ENCODE assay signal across 8 cellular contexts in the genomic region with DNA sequence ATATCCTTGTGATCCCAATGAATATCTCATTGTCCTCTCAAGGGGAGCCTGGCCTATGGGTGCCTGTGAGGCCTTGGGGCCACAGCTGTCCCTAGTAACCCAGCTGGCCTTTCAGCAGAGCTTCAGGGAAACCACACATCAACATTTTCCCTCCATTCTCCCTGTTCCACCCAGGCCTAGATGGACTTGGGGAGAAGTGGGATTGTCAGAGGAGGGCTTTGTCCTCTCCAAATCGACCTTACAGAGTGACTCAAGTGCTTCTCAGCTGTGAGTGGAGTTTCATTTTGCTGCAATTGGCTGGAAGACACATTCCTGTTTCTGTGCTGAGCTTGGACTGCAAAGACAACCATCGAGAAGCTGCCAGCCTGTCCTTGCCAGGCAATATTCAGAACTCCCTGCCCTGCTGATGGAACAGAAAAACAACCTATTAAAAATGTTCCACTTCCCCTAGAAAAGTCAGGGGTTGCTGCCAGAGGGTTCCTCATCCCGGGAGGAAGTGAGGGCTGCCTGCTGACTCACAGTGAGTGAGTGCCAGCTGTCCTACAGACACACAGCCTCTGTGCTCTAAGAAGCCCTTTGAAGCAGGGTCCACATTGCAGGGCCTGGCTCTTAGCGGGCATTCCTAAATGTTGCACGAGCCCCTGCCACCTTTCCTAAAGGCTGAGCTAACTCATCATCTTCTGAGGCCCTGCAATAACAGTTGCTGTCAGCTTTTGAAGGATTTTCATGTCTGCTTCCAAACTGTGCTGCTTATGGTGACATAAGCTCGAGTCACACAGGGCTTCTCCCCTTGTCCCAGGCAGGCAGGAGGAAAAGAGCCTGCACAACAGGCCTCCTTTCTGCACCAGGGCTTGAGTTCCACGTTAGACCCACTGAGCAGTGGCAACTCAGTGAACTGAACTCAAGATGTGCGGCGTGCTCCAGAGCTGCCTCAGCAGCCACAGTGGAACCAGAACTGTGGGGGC. TPM values are rescaled to one million over a fixed set of nuclear protein-coding genes. Genes with fewer than 3 reads are reported as not detected.
DNase-seq lines count a peak whose midpoint lies in the region; ATAC-seq and TF ChIP-seq lines count a peak whose summit lies in the region.

No MANE protein-coding gene starts in this region.

- H3K4me1 Mint-ChIP-seq in MCF 10A (ENCODE audit: insufficient read depth, unreplicated experiment) (no peaks in the 10 kb centered on the region), natural killer cell (no peaks in the 10 kb centered on the region)

- no peak overlapping the region for H3K4me3 ChIP-seq in BLaER1
- no peak overlapping the region for H3K4me3 ChIP-seq in MG63
- no peak overlapping the region for H3K4me3 ChIP-seq in kidney epithelial cell (ENCODE audit: low read depth, low read length)

- no peak overlapping the region for H3K4me3 Mint-ChIP-seq in MCF 10A (ENCODE audit: unreplicated experiment)
- H3K4me3 Mint-ChIP-seq in natural killer cell = no peak overlapping the region

- peak overlapping the region; percentile 72 for H3K27ac Mint-ChIP-seq in MCF 10A (ENCODE audit: low read depth, unreplicated experiment)
- H3K27ac Mint-ChIP-seq in natural killer cell = no peak overlapping the region

- intact Hi-C loops in MCF 10A (cut with micrococcal nuclease) (no loop called here), natural killer cell (cut with micrococcal nuclease) (no loop called here)

- POLR2A ChIA-PET in MCF 10A (lab: Yijun Ruan, JAX) = interaction anchor here (0.7 to 1.5 kb wide), 7 partner anchors 9 to 408 kb away, joined by 3 to 5 read pairs (median 4); partner anchors contain the start of genes STMP1 and WDR91

- peak overlapping the region; percentile 41 for H3K4me2 ChIP-seq in BLaER1

- ATAC-seq in natural killer cell = no peak

- H3K27me3 ChIP-seq in BLaER1 (no peaks in the 10 kb centered on the region), MG63 (no peaks in the 10 kb centered on the region), kidney epithelial cell (ENCODE audit: control insufficient read depth, insufficient read depth, low read length) (no peaks in the 10 kb centered on the region)

- BruUV-seq in MCF 10A (replicated peaks; lab: Mats Ljungman, UMichigan) = no TSS peak

- H3K36me3 Mint-ChIP-seq in MCF 10A (ENCODE audit: insufficient read depth, unreplicated experiment) (peaks cover 4% of the 10 kb centered on the region), natural killer cell (no peaks in the 10 kb centered on the region)

- H3K27ac ChIP-seq in BLaER1 (0 out of 2 replicates have a peak overlapping the region, but pooled peaks have one; percentile 0), substantia nigra (ENCODE audit: low read depth, low read length, poor library complexity, severe bottlenecking) (peak overlapping the region; percentile 98)

- CTCF ChIA-PET in MCF 10A (lab: Yijun Ruan, JAX) = interaction anchor here (0.6 to 4.0 kb wide), 9 partner anchors 10 to 293 kb away, joined by 3 to 21 read pairs (median 4); no protein-coding TSS in a partner anchor

- DNase-seq in MG63 (peak; percentile 90), MCF 10A (ENCODE audit: unreplicated experiment) (peak; percentile 76), kidney epithelial cell (ENCODE audit: low read depth) (peak; percentile 29), substantia nigra (lab: John Stamatoyannopoulos, UW) (peak; percentile 35 to 91 (median 73)), natural killer cell (no peak)
- DNase-seq in stimulated activated CD4-positive, alpha-beta T cell treated with anti-CD3 and anti-CD28 coated beads, Interleukin-4, amount 100 ng/mL, for 1 hour = no peak
- DNase-seq in stimulated activated CD4-positive, alpha-beta T cell treated with anti-CD3 and anti-CD28 coated beads, Interleukin-4, amount 100 ng/mL, for 4 hours = no peak

- no peaks in the 10 kb centered on the region for H4K20me1 ChIP-seq in BLaER1

- peaks cover 17% of the 10 kb centered on the region for H3K4me1 ChIP-seq in BLaER1

- H3K9me3 ChIP-seq in BLaER1 (no peaks in the 10 kb centered on the region), MG63 (no peaks in the 10 kb centered on the region)

- H3K36me3 ChIP-seq in BLaER1 (no peaks in the 10 kb centered on the region), MG63 (no peaks in the 10 kb centered on the region), kidney epithelial cell (ENCODE audit: control insufficient read depth, insufficient read depth, low read length) (no peaks in the 10 kb centered on the region)

- TF ChIP-seq CTCF in MCF 10A (IDR thresholded peaks at IDR 0.05; ENCODE audit: unreplicated experiment) (no peak), kidney epithelial cell (IDR thresholded peaks at IDR 0.05; ENCODE audit: insufficient read depth, low read length, poor library complexity, severe bottlenecking) (no peak), natural killer cell (IDR thresholded peaks at IDR 0.05) (no peak)

- H3K27me3 Mint-ChIP-seq in MCF 10A (ENCODE audit: insufficient read depth, unreplicated experiment) (no peaks in the 10 kb centered on the region), natural killer cell (ENCODE audit: low read depth in 2 of 2) (no peaks in the 10 kb centered on the region)

- no peaks in the 10 kb centered on the region for H3K9me3 Mint-ChIP-seq in MCF 10A (ENCODE audit: unreplicated experiment)
- H3K9me3 Mint-ChIP-seq in natural killer cell = no peaks in the 10 kb centered on the region

- no peak overlapping the region for H3K9ac ChIP-seq in BLaER1

RNA-seq across cellular contexts. Expression of gene STRA8, which starts 20.5 kb away (rescaled TPM):
- not detected in 2 replicates for total RNA-seq in MG63 (2014; rRNA removed; shearing (Covaris generic); ENCODE audit: low replicate concordance)
- total RNA-seq in MCF 10A (2022) = not detected in 2 replicates
- not detected in 2 replicates for total RNA-seq in kidney epithelial cell
- not detected for total RNA-seq in natural killer cell

RNA-seq across cellular contexts. Expression of gene WDR91, which starts 42.8 kb away (rescaled TPM):
- 1.5 and 3.0 TPM in 2 replicates for total RNA-seq in MG63 (2014; rRNA removed; shearing (Covaris generic); ENCODE audit: low replicate concordance)
- total RNA-seq in MCF 10A (2022) = 6.7 and 7.3 TPM in 2 replicates
- 8.5 and 14.1 TPM in 2 replicates for total RNA-seq in kidney epithelial cell
- 10 to 100 TPM; 28.7 to 42.0 (median 39.2) TPM for total RNA-seq in natural killer cell

Comparison
In these comparisons a context has a peak if more than half of its experiments do, and no peak if none do; other contexts are left out.
1. DNase-seq: peak in MG63 (single experiment), MCF 10A (single experiment), kidney epithelial cell (single experiment) and substantia nigra (49 of 49); none in natural killer cell (single experiment), stimulated activated CD4-positive, alpha-beta T cell treated with anti-CD3 and anti-CD28 coated beads, Interleukin-4, amount 100 ng/mL, for 1 hour (single experiment) and stimulated activated CD4-positive, alpha-beta T cell treated with anti-CD3 and anti-CD28 coated beads, Interleukin-4, amount 100 ng/mL, for 4 hours (0 of 2).